ENCODE assay signal across 9 cellular contexts in the genomic region with DNA sequence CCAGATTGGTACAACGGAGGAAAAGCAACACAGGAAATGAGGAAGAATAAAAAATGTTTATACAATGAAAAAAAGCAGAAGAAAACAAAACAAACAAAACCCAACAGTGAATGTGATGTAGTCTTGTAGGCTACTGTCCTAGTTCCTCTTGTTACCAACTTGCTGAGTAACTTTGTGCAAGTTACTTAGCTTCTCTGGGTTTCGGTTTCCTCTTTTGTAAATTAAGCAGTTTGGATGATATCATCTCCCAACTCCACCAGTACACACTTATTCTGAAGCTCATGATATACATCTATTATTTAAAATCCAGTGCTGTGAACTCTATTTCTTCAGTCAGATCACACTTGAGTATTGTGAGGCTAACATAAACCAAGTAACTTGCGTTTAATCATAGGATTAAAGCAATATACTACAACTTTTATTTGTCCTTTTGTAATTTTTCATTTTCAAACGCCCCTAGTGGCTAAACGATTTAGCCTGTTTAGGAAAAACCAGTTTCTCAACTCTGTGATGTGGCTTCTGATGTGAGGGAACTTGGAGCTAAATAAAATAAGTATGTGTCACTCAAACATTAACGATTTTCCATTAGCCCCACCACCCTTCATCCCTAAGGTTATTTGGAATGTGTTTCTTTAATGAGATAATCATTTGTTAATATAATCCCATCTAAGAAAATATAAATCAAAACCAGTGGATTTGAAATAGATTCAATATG. TPM values are rescaled to one million over a fixed set of nuclear protein-coding genes. Genes with fewer than 3 reads are reported as not detected.
A peak's percentile ranks its signal among the peaks of the same experiment; 100 is the strongest.
DNase-seq lines count a peak whose midpoint lies in the region; ATAC-seq, FAIRE-seq and TF ChIP-seq lines count a peak whose summit lies in the region.
"Had no signal": no experiment of that assay in that cellular context is flagged by ENCODE, and none has a peak within 500 bp of the region (broad histone marks: within the 10 kb centered on the region; RNA-seq: fewer than 3 reads in every experiment).

No MANE protein-coding gene starts in this region.

- TF ChIP-seq POLR2A in GM12891 (IDR thresholded peaks at IDR 0.05; ENCODE audit: low read depth, low read length), result no peak

- H3K4me3 Mint-ChIP-seq in brain, result peak overlapping the region; percentile 85 to 95 (median 94)

- ATAC-seq in upper lobe of right lung, result no peak
- ATAC-seq in GM18517 (IDR thresholded peaks at IDR 0.05; ENCODE audit: unreplicated experiment), result no peak

- H3K9me3 ChIP-seq in upper lobe of right lung, result no peaks in the 10 kb centered on the region
- H3K9me3 ChIP-seq: SJCRH30 had no signal

- H3K27me3 Mint-ChIP-seq in brain, result peaks cover 12% of the 10 kb centered on the region

- DNase-seq in AML-193 (lab: John Stamatoyannopoulos, UW) (peak; percentile 96 to 97), GM12891 (ENCODE audit: insufficient read length, low spot score) (no peak), NCI-H748 (lab: John Stamatoyannopoulos, UW; ENCODE audit: unreplicated experiment) (peak; percentile 69), lung microvascular endothelial cell (ENCODE audit: low read depth in 2 of 2) (peak; percentile 63 to 86), upper lobe of right lung (no peak), mucosa of gallbladder (ENCODE audit: low spot score) (no peak)

- FAIRE-seq in GM12891 (lab: Jason Lieb, UNC), result peak; percentile 31

- peak overlapping the region; percentile 22 for H3K4me3 ChIP-seq in upper lobe of right lung

- H3K9me3 Mint-ChIP-seq in brain, result peaks cover 0 to 6% (median 3%) of the 10 kb centered on the region in 5 experiments

- intact Hi-C loops in upper lobe of right lung (cut with DNase I), result no loop called here

- peak overlapping the region; percentile 98 to 100 (median 100) for H3K27ac Mint-ChIP-seq in brain

- no peaks in the 10 kb centered on the region for H3K27me3 ChIP-seq in upper lobe of right lung
- H3K27me3 ChIP-seq: SJCRH30 had no signal

- TF ChIP-seq CTCF in brain (conservative IDR thresholded peaks at IDR 0.05) (peak; percentile 54 to 69), upper lobe of right lung (IDR thresholded peaks at IDR 0.05) (peak; percentile 72)

- peak overlapping the region; percentile 96 for H3K27ac ChIP-seq in upper lobe of right lung

- H3K36me3 Mint-ChIP-seq in brain, result peaks cover 22% of the 10 kb centered on the region

- H3K36me3 ChIP-seq in upper lobe of right lung, result peaks cover 7% of the 10 kb centered on the region

- peaks cover 29% of the 10 kb centered on the region for H3K4me1 ChIP-seq in upper lobe of right lung

- H3K4me1 Mint-ChIP-seq in brain, result peaks cover 74% of the 10 kb centered on the region

TF ChIP-seq in GM12891, 5 proteins besides CTCF, POLR2A, EP300 and RAD21:
- peak; percentile 89 for TF ChIP-seq SPI1 (IDR thresholded peaks at IDR 0.05; ENCODE audit: low read depth, low read length)
- TF ChIP-seq POLR2AphosphoS5 (IDR thresholded peaks at IDR 0.05; ENCODE audit: low read depth, low read length), result no peak
TF ChIP-seq in GM12891: peak in this region for 1.

RNA-seq across cellular contexts. Expression of gene UNK, which starts 1.4 kb away (rescaled TPM):
- polyA plus RNA-seq in GM12891 (2012; ENCODE audit: low read depth, missing spikeins), result 20.3 TPM
- 34.9 TPM for polyA plus RNA-seq in brain (ENCODE audit: insufficient read depth, low read depth, low replicate concordance)
- total RNA-seq in lung microvascular endothelial cell (5.2 and 9.1 TPM in 2 replicates), upper lobe of right lung (27.1 TPM), mucosa of gallbladder (26.6 TPM)

RNA-seq across cellular contexts. Expression of gene GALK1, which starts 18.2 kb away (rescaled TPM):
- polyA plus RNA-seq in GM12891 (2012; ENCODE audit: low read depth, missing spikeins), result 18.8 TPM
- 26.8 TPM for polyA plus RNA-seq in brain (ENCODE audit: insufficient read depth, low read depth, low replicate concordance)
- 101 TPM in 2 replicates for total RNA-seq in lung microvascular endothelial cell
- total RNA-seq in upper lobe of right lung, result 31.6 TPM
- 35.9 TPM for total RNA-seq in mucosa of gallbladder

Comparison
In these comparisons a context has a peak if more than half of its experiments do, and no peak if none do; other contexts are left out.
1. DNase-seq: peak in AML-193 (2 of 2), NCI-H748 (single experiment) and lung microvascular endothelial cell (2 of 2); none in GM12891 (single experiment), upper lobe of right lung (single experiment) and mucosa of gallbladder (single experiment).